1 cellular context compared by ENCODE assay signal in genomic region chr1:235068155-235069121, GRCh38.
TF ChIP-seq lines count a peak whose summit lies in the region.

No MANE protein-coding gene starts in this region.

TF ChIP-seq in HepG2, 621 proteins besides CTCF, POLR2A, EP300 and RAD21 (continued from another document and continues in another):
- TF ChIP-seq SALL1 (CRISPR knock-in tag; IDR thresholded peaks at IDR 0.05) (peak; percentile 97), MTA1 (CRISPR knock-in tag; IDR thresholded peaks at IDR 0.05; ENCODE audit: borderline replicate concordance) (peak; percentile 84), ZNF704 (CRISPR knock-in tag; IDR thresholded peaks at IDR 0.05; ENCODE audit: borderline replicate concordance) (no peak), SNAPC4 (CRISPR knock-in tag; IDR thresholded peaks at IDR 0.05) (no peak), ATF2 (CRISPR knock-in tag; IDR thresholded peaks at IDR 0.05) (peak; percentile 80), ZNF232 (CRISPR knock-in tag; IDR thresholded peaks at IDR 0.05; ENCODE audit: borderline replicate concordance) (peak; percentile 72; the same call in 1 of the 2 replicates), MYNN (CRISPR knock-in tag; IDR thresholded peaks at IDR 0.05; ENCODE audit: low read depth) (no peak), ZSCAN25 (CRISPR knock-in tag; IDR thresholded peaks at IDR 0.05) (no peak), ZNF251 (CRISPR knock-in tag; IDR thresholded peaks at IDR 0.05) (no peak), FOXA1 (IDR thresholded peaks at IDR 0.05) (peak; percentile 85), FOXA1 (CRISPR knock-in tag; IDR thresholded peaks at IDR 0.05) (peak; percentile 99), ZBTB7A (CRISPR knock-in tag; IDR thresholded peaks at IDR 0.05) (no peak; the same call in 1 of the 2 replicates), KDM2A (CRISPR knock-in tag; IDR thresholded peaks at IDR 0.05; ENCODE audit: borderline replicate concordance, low read depth) (peak; percentile 60; the same call in 1 of the 2 replicates), ZNF777 (CRISPR knock-in tag; IDR thresholded peaks at IDR 0.05) (no peak), ZNF446 (CRISPR knock-in tag; IDR thresholded peaks at IDR 0.05) (no peak), NFAT5 (CRISPR knock-in tag; IDR thresholded peaks at IDR 0.05) (no peak), NR0B2 (CRISPR knock-in tag; IDR thresholded peaks at IDR 0.05) (peak; percentile 46; the same call in 1 of the 2 replicates), ARNT2 (CRISPR knock-in tag; IDR thresholded peaks at IDR 0.05; ENCODE audit: low read depth) (peak; percentile 76), TBX2 (CRISPR knock-in tag; IDR thresholded peaks at IDR 0.05; ENCODE audit: borderline replicate concordance) (peak; percentile 95), CBX1 (IDR thresholded peaks at IDR 0.05; ENCODE audit: low read depth) (no peak), ZNF354B (CRISPR knock-in tag; IDR thresholded peaks at IDR 0.05) (no peak), BHLHE40 (IDR thresholded peaks at IDR 0.05; ENCODE audit: low read length) (no peak), ZNF136 (CRISPR knock-in tag; IDR thresholded peaks at IDR 0.05; ENCODE audit: low read depth) (0 out of 2 replicates have a peak, but pooled peaks have one; percentile 5), ZNF12 (CRISPR knock-in tag; IDR thresholded peaks at IDR 0.05) (no peak), MYC (CRISPR knock-in tag; IDR thresholded peaks at IDR 0.05; ENCODE audit: borderline replicate concordance) (peak; percentile 65; the same call in 1 of the 2 replicates), ZFP1 (CRISPR knock-in tag; IDR thresholded peaks at IDR 0.05) (0 out of 2 replicates have a peak, but pooled peaks have one; percentile 28), SP2 (CRISPR knock-in tag; IDR thresholded peaks at IDR 0.05) (no peak), AKNA (CRISPR knock-in tag; IDR thresholded peaks at IDR 0.05; ENCODE audit: borderline replicate concordance) (no peak), CHCHD3 (CRISPR knock-in tag; IDR thresholded peaks at IDR 0.05) (no peak), ASH2L (IDR thresholded peaks at IDR 0.05; ENCODE audit: insufficient read length, low read depth, low read length) (no peak), ZNF891 (CRISPR knock-in tag; IDR thresholded peaks at IDR 0.05) (no peak), ZBTB26 (CRISPR knock-in tag; IDR thresholded peaks at IDR 0.05; ENCODE audit: borderline replicate concordance) (0 out of 2 replicates have a peak, but pooled peaks have one; percentile 43), RORA (CRISPR knock-in tag; IDR thresholded peaks at IDR 0.05) (no peak), KLF12 (CRISPR knock-in tag; IDR thresholded peaks at IDR 0.05; ENCODE audit: borderline replicate concordance) (peak; percentile 79; the same call in 1 of the 2 replicates), SOX13 (IDR thresholded peaks at IDR 0.05) (0 out of 2 replicates have a peak, but pooled peaks have one; percentile 17), SOX13 (CRISPR knock-in tag; conservative IDR thresholded peaks at IDR 0.05 in 1 of 2, IDR thresholded peaks at IDR 0.05 in 1 of 2) (peak in 1 of 2 experiments; percentile 87; a peak in 2 of 4 replicates), ZNF138 (CRISPR knock-in tag; IDR thresholded peaks at IDR 0.05; ENCODE audit: low read depth) (no peak), MZF1 (CRISPR knock-in tag; IDR thresholded peaks at IDR 0.05; ENCODE audit: borderline replicate concordance) (no peak), TEF (CRISPR knock-in tag; IDR thresholded peaks at IDR 0.05) (peak; percentile 63; the same call in 1 of the 2 replicates), ATF4 (CRISPR knock-in tag; IDR thresholded peaks at IDR 0.05) (peak in 1 of 2 experiments; percentile 71; a peak in 1 of 4 replicates), SSRP1 (CRISPR knock-in tag; IDR thresholded peaks at IDR 0.05) (peak; percentile 69)
